Comparison of ENCODE assay signal across 1 cellular context in the genomic region with DNA sequence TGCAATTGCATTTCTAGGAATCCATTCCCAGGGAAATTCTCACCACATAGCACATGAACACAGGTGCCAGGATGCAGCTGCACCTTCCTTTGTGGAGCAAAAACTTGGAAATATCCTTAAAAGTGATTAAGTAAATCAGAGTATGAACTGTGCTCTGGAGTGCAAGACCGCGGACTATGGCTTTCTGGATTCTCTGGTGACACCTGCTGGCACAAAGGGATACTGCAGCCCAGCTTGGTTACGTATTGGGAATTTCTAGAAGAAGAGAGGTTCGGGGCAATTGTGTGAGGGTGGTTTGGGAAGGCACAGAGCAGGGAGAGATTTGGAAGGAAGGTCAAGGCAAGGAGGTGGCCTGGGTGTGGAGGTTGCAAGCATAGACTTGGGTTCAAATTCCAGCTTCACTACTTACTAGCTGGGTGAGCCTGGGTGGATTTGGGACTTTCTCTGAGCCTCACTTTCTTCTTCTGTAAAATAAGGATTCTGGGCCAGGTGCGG.
TF ChIP-seq lines count a peak whose summit lies in the region.

No MANE protein-coding gene starts in this region.

TF ChIP-seq in HepG2, 621 proteins besides CTCF, POLR2A, EP300 and RAD21 (continued from another document and continues in another):
- TF ChIP-seq, protein P1, sequence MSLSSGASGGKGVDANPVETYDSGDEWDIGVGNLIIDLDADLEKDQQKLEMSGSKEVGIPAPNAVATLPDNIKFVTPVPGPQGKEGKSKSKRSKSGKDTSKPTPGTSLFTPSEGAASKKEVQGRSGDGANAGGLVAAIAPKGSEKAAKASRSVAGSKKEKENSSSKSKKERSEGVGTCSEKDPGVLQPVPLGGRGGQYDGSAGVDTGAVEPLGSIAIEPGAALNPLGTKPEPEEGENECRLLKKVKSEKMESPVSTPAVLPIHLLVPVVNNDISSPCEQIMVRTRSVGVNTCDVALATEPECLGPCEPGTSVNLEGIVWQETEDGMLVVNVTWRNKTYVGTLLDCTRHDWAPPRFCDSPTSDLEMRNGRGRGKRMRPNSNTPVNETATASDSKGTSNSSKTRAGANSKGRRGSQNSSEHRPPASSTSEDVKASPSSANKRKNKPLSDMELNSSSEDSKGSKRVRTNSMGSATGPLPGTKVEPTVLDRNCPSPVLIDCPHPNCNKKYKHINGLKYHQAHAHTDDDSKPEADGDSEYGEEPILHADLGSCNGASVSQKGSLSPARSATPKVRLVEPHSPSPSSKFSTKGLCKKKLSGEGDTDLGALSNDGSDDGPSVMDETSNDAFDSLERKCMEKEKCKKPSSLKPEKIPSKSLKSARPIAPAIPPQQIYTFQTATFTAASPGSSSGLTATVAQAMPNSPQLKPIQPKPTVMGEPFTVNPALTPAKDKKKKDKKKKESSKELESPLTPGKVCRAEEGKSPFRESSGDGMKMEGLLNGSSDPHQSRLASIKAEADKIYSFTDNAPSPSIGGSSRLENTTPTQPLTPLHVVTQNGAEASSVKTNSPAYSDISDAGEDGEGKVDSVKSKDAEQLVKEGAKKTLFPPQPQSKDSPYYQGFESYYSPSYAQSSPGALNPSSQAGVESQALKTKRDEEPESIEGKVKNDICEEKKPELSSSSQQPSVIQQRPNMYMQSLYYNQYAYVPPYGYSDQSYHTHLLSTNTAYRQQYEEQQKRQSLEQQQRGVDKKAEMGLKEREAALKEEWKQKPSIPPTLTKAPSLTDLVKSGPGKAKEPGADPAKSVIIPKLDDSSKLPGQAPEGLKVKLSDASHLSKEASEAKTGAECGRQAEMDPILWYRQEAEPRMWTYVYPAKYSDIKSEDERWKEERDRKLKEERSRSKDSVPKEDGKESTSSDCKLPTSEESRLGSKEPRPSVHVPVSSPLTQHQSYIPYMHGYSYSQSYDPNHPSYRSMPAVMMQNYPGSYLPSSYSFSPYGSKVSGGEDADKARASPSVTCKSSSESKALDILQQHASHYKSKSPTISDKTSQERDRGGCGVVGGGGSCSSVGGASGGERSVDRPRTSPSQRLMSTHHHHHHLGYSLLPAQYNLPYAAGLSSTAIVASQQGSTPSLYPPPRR (CRISPR knock-in tag; IDR thresholded peaks at IDR 0.05; ENCODE audit: borderline replicate concordance): no peak
- TF ChIP-seq, protein P2, sequence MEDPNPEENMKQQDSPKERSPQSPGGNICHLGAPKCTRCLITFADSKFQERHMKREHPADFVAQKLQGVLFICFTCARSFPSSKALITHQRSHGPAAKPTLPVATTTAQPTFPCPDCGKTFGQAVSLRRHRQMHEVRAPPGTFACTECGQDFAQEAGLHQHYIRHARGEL (CRISPR knock-in tag; IDR thresholded peaks at IDR 0.05): no peak
- TF ChIP-seq, protein P3, sequence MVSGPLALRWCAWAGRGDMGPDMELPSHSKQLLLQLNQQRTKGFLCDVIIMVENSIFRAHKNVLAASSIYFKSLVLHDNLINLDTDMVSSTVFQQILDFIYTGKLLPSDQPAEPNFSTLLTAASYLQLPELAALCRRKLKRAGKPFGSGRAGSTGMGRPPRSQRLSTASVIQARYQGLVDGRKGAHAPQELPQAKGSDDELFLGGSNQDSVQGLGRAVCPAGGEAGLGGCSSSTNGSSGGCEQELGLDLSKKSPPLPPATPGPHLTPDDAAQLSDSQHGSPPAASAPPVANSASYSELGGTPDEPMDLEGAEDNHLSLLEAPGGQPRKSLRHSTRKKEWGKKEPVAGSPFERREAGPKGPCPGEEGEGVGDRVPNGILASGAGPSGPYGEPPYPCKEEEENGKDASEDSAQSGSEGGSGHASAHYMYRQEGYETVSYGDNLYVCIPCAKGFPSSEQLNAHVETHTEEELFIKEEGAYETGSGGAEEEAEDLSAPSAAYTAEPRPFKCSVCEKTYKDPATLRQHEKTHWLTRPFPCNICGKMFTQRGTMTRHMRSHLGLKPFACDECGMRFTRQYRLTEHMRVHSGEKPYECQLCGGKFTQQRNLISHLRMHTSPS (CRISPR knock-in tag; IDR thresholded peaks at IDR 0.05; ENCODE audit: low read depth): no peak
- TF ChIP-seq ZNF441 (CRISPR knock-in tag; IDR thresholded peaks at IDR 0.05; ENCODE audit: borderline replicate concordance) (no peak), ZSCAN30 (CRISPR knock-in tag; IDR thresholded peaks at IDR 0.05) (no peak), CENPX (CRISPR knock-in tag; IDR thresholded peaks at IDR 0.05) (no peak), SCMH1 (CRISPR knock-in tag; IDR thresholded peaks at IDR 0.05; ENCODE audit: borderline replicate concordance) (no peak), ZNF446 (CRISPR knock-in tag; IDR thresholded peaks at IDR 0.05) (no peak), ELF1 (CRISPR knock-in tag; IDR thresholded peaks at IDR 0.05) (no peak), FOXC1 (CRISPR knock-in tag; IDR thresholded peaks at IDR 0.05; ENCODE audit: borderline replicate concordance) (peak; percentile 81), MLLT10 (CRISPR knock-in tag; IDR thresholded peaks at IDR 0.05) (no peak), PRPF4 (IDR thresholded peaks at IDR 0.05; ENCODE audit: low read depth, low read length, poor library complexity, severe bottlenecking) (no peak), HDAC2 (CRISPR knock-in tag; IDR thresholded peaks at IDR 0.05) (peak; percentile 51; the same call in 1 of the 2 replicates), ZNF138 (CRISPR knock-in tag; IDR thresholded peaks at IDR 0.05; ENCODE audit: low read depth) (no peak), ZNF598 (CRISPR knock-in tag; IDR thresholded peaks at IDR 0.05; ENCODE audit: borderline replicate concordance) (peak; percentile 80), TBP (CRISPR knock-in tag; IDR thresholded peaks at IDR 0.05) (no peak), ERF (CRISPR knock-in tag; IDR thresholded peaks at IDR 0.05) (peak; percentile 87), ZBTB21 (CRISPR knock-in tag; IDR thresholded peaks at IDR 0.05) (no peak), DNMT3B (CRISPR knock-in tag; conservative IDR thresholded peaks at IDR 0.05) (0 out of 2 replicates have a peak, but pooled peaks have one; percentile 45)
- TF ChIP-seq, protein P4, sequence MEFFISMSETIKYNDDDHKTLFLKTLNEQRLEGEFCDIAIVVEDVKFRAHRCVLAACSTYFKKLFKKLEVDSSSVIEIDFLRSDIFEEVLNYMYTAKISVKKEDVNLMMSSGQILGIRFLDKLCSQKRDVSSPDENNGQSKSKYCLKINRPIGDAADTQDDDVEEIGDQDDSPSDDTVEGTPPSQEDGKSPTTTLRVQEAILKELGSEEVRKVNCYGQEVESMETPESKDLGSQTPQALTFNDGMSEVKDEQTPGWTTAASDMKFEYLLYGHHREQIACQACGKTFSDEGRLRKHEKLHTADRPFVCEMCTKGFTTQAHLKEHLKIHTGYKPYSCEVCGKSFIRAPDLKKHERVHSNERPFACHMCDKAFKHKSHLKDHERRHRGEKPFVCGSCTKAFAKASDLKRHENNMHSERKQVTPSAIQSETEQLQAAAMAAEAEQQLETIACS (CRISPR knock-in tag; IDR thresholded peaks at IDR 0.05): no peak
- TF ChIP-seq, protein P5, sequence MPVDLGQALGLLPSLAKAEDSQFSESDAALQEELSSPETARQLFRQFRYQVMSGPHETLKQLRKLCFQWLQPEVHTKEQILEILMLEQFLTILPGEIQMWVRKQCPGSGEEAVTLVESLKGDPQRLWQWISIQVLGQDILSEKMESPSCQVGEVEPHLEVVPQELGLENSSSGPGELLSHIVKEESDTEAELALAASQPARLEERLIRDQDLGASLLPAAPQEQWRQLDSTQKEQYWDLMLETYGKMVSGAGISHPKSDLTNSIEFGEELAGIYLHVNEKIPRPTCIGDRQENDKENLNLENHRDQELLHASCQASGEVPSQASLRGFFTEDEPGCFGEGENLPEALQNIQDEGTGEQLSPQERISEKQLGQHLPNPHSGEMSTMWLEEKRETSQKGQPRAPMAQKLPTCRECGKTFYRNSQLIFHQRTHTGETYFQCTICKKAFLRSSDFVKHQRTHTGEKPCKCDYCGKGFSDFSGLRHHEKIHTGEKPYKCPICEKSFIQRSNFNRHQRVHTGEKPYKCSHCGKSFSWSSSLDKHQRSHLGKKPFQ (CRISPR knock-in tag; IDR thresholded peaks at IDR 0.05; ENCODE audit: insufficient replicate concordance): no peak
- TF ChIP-seq, protein P6, sequence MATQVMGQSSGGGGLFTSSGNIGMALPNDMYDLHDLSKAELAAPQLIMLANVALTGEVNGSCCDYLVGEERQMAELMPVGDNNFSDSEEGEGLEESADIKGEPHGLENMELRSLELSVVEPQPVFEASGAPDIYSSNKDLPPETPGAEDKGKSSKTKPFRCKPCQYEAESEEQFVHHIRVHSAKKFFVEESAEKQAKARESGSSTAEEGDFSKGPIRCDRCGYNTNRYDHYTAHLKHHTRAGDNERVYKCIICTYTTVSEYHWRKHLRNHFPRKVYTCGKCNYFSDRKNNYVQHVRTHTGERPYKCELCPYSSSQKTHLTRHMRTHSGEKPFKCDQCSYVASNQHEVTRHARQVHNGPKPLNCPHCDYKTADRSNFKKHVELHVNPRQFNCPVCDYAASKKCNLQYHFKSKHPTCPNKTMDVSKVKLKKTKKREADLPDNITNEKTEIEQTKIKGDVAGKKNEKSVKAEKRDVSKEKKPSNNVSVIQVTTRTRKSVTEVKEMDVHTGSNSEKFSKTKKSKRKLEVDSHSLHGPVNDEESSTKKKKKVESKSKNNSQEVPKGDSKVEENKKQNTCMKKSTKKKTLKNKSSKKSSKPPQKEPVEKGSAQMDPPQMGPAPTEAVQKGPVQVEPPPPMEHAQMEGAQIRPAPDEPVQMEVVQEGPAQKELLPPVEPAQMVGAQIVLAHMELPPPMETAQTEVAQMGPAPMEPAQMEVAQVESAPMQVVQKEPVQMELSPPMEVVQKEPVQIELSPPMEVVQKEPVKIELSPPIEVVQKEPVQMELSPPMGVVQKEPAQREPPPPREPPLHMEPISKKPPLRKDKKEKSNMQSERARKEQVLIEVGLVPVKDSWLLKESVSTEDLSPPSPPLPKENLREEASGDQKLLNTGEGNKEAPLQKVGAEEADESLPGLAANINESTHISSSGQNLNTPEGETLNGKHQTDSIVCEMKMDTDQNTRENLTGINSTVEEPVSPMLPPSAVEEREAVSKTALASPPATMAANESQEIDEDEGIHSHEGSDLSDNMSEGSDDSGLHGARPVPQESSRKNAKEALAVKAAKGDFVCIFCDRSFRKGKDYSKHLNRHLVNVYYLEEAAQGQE (IDR thresholded peaks at IDR 0.05; ENCODE audit: borderline replicate concordance in 1 of 2, low read depth in 1 of 2, low read length in 2 of 2): no peak
- TF ChIP-seq, protein P7, sequence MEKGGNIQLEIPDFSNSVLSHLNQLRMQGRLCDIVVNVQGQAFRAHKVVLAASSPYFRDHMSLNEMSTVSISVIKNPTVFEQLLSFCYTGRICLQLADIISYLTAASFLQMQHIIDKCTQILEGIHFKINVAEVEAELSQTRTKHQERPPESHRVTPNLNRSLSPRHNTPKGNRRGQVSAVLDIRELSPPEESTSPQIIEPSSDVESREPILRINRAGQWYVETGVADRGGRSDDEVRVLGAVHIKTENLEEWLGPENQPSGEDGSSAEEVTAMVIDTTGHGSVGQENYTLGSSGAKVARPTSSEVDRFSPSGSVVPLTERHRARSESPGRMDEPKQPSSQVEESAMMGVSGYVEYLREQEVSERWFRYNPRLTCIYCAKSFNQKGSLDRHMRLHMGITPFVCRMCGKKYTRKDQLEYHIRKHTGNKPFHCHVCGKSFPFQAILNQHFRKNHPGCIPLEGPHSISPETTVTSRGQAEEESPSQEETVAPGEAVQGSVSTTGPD (CRISPR knock-in tag; IDR thresholded peaks at IDR 0.05): no peak
- TF ChIP-seq, protein P8, sequence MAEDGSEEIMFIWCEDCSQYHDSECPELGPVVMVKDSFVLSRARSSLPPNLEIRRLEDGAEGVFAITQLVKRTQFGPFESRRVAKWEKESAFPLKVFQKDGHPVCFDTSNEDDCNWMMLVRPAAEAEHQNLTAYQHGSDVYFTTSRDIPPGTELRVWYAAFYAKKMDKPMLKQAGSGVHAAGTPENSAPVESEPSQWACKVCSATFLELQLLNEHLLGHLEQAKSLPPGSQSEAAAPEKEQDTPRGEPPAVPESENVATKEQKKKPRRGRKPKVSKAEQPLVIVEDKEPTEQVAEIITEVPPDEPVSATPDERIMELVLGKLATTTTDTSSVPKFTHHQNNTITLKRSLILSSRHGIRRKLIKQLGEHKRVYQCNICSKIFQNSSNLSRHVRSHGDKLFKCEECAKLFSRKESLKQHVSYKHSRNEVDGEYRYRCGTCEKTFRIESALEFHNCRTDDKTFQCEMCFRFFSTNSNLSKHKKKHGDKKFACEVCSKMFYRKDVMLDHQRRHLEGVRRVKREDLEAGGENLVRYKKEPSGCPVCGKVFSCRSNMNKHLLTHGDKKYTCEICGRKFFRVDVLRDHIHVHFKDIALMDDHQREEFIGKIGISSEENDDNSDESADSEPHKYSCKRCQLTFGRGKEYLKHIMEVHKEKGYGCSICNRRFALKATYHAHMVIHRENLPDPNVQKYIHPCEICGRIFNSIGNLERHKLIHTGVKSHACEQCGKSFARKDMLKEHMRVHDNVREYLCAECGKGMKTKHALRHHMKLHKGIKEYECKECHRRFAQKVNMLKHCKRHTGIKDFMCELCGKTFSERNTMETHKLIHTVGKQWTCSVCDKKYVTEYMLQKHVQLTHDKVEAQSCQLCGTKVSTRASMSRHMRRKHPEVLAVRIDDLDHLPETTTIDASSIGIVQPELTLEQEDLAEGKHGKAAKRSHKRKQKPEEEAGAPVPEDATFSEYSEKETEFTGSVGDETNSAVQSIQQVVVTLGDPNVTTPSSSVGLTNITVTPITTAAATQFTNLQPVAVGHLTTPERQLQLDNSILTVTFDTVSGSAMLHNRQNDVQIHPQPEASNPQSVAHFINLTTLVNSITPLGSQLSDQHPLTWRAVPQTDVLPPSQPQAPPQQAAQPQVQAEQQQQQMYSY (CRISPR knock-in tag; IDR thresholded peaks at IDR 0.05): no peak
- TF ChIP-seq, protein P9, sequence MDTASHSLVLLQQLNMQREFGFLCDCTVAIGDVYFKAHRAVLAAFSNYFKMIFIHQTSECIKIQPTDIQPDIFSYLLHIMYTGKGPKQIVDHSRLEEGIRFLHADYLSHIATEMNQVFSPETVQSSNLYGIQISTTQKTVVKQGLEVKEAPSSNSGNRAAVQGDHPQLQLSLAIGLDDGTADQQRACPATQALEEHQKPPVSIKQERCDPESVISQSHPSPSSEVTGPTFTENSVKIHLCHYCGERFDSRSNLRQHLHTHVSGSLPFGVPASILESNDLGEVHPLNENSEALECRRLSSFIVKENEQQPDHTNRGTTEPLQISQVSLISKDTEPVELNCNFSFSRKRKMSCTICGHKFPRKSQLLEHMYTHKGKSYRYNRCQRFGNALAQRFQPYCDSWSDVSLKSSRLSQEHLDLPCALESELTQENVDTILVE (CRISPR knock-in tag; IDR thresholded peaks at IDR 0.05): peak; percentile 66; the same call in 1 of the 2 replicates
- TF ChIP-seq, protein P10, sequence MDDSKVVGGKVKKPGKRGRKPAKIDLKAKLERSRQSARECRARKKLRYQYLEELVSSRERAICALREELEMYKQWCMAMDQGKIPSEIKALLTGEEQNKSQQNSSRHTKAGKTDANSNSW (CRISPR knock-in tag; IDR thresholded peaks at IDR 0.05; ENCODE audit: borderline replicate concordance): no peak
- TF ChIP-seq, protein P11, sequence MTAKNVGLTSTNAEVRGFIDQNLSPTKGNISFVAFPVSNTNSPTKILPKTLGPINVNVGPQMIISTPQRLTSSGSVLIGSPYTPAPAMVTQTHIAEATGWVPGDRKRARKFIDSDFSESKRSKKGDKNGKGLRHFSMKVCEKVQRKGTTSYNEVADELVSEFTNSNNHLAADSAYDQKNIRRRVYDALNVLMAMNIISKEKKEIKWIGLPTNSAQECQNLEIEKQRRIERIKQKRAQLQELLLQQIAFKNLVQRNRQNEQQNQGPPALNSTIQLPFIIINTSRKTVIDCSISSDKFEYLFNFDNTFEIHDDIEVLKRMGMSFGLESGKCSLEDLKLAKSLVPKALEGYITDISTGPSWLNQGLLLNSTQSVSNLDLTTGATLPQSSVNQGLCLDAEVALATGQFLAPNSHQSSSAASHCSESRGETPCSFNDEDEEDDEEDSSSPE (CRISPR knock-in tag; IDR thresholded peaks at IDR 0.05): no peak
- TF ChIP-seq, protein P12, sequence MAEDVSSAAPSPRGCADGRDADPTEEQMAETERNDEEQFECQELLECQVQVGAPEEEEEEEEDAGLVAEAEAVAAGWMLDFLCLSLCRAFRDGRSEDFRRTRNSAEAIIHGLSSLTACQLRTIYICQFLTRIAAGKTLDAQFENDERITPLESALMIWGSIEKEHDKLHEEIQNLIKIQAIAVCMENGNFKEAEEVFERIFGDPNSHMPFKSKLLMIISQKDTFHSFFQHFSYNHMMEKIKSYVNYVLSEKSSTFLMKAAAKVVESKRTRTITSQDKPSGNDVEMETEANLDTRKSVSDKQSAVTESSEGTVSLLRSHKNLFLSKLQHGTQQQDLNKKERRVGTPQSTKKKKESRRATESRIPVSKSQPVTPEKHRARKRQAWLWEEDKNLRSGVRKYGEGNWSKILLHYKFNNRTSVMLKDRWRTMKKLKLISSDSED (CRISPR knock-in tag; IDR thresholded peaks at IDR 0.05): no peak; the same call in 1 of the 2 replicates
